8 cellular contexts compared by ENCODE assay signal in the genomic region with DNA sequence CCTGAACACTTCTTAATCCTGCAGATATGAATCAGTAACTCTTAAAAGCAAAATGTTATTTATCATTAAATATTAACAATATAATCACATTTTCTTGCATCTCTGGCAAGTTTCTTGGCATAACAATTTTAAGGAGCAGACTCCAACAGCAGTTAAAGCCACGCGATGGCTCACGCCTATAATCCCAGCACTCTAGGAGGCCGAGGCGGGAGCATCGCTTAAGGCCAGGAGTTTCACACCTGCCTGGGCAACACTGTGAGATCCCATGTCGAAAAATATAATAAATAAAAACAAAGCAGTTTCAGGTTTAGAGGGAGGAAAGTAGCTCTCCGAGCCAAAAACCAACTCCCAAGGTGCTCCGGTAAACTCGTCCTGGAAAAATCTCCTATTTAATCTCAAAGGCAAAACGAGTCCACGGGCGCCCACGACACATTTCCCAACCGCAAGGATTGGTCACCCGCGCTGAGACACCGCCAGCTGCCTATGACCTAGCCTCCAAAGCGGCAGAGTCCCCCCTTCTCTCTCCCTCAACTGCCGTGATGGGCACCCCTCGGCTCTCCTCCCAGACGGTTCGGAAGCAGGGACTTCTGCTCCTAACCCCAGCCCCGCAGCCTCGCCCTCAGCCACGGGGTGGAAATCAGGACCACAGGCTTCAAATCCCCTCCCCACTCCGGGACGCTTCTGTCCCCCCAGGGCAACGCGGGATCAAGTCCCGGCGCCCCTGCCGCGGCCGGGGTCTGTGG. TPM values are rescaled to one million over a fixed set of nuclear protein-coding genes. Genes with fewer than 3 reads are reported as not detected.
A peak's percentile ranks its signal among the peaks of the same experiment; 100 is the strongest.
DNase-seq lines count a peak whose midpoint lies in the region; ATAC-seq, FAIRE-seq and TF ChIP-seq lines count a peak whose summit lies in the region.
"Not testable (repeated sequence)": the region's sequence is repeated elsewhere in the genome, so short reads cannot be mapped to it uniquely, and the experiment has no call there.

No MANE protein-coding gene starts in this region.

- DNase-seq in NB4 (ENCODE audit: low read depth) (peak; percentile 52), kidney (peak; percentile 83)
- DNase-seq in activated CD8-positive, alpha-beta memory T cell treated with anti-CD3 and anti-CD28 coated beads for 24 hours = peak; percentile 66
- not testable (repeated sequence) for DNase-seq in progenitor cell of endocrine pancreas (ENCODE audit: low spot score, unreplicated experiment); upper lobe of right lung

- not testable (repeated sequence) for H3K27me3 Mint-ChIP-seq in progenitor cell of endocrine pancreas

- intact Hi-C loops in kidney (cut with DNase I); upper lobe of right lung (cut with DNase I): not testable (repeated sequence)

- not testable (repeated sequence) for H3K36me3 Mint-ChIP-seq in progenitor cell of endocrine pancreas (ENCODE audit: insufficient read depth)

- H3K9ac ChIP-seq in duodenal mucosa (ENCODE audit: low read depth in 1 of 2, low read length in 2 of 2) = peak overlapping the region; percentile 79 to 90
- H3K9ac ChIP-seq in kidney (ENCODE audit: low read length in 2 of 2) = peak overlapping the region; percentile 57 to 81

- H3K36me3 ChIP-seq in duodenal mucosa (ENCODE audit: control insufficient read depth in 1 of 2, insufficient read depth in 2 of 2, low read length in 2 of 2); kidney (ENCODE audit: control insufficient read depth in 1 of 2, insufficient read depth in 2 of 2, low read length in 2 of 2); upper lobe of right lung: not testable (repeated sequence)

- H3K27me3 ChIP-seq in duodenal mucosa (ENCODE audit: control insufficient read depth in 1 of 2, insufficient read depth in 2 of 2, low read length in 2 of 2); upper lobe of right lung: not testable (repeated sequence)

- not testable (repeated sequence) for TF ChIP-seq POLR2A in NB4 (IDR thresholded peaks at IDR 0.05; ENCODE audit: extremely low read depth, insufficient read length)

- peak overlapping the region; percentile 95 for H3K27ac ChIP-seq in duodenal mucosa (ENCODE audit: low read depth, low read length)
- H3K27ac ChIP-seq in kidney (ENCODE audit: low read depth in 2 of 2, low read length in 2 of 2) = peak overlapping the region; percentile 96 to 97
- H3K27ac ChIP-seq in upper lobe of right lung = peak overlapping the region; percentile 93

- peak overlapping the region; percentile 92 for H3K27ac Mint-ChIP-seq in progenitor cell of endocrine pancreas

- peak overlapping the region; percentile 96 for H3K4me3 ChIP-seq in GM08714 (ENCODE audit: low read length)
- H3K4me3 ChIP-seq in NB4 (ENCODE audit: low read depth, low read length) = peak overlapping the region; percentile 79
- H3K4me3 ChIP-seq in duodenal mucosa (ENCODE audit: low read depth in 1 of 2, low read length in 2 of 2) = peak overlapping the region; percentile 72 to 94
- H3K4me3 ChIP-seq in kidney (ENCODE audit: low read length in 2 of 2) = peak overlapping the region; percentile 62 to 79
- H3K4me3 ChIP-seq in upper lobe of right lung = peak overlapping the region; percentile 93

- peaks cover 24% of the 10 kb centered on the region for H3K4me1 Mint-ChIP-seq in progenitor cell of endocrine pancreas (ENCODE audit: low read depth)

- ATAC-seq in HG02763 (IDR thresholded peaks at IDR 0.05; ENCODE audit: unreplicated experiment) (peak; percentile 7), upper lobe of right lung (peak; percentile 38)

- TF ChIP-seq CTCF in NB4 (IDR thresholded peaks at IDR 0.05; ENCODE audit: low read depth, low read length); kidney (IDR thresholded peaks at IDR 0.05; ENCODE audit: borderline replicate concordance, extremely low read depth, insufficient read depth); progenitor cell of endocrine pancreas (IDR thresholded peaks at IDR 0.05; ENCODE audit: unreplicated experiment); upper lobe of right lung (IDR thresholded peaks at IDR 0.05): not testable (repeated sequence)

- peak overlapping the region; percentile 94 for H3K4me3 Mint-ChIP-seq in progenitor cell of endocrine pancreas (ENCODE audit: low read depth)

- H3K9me3 Mint-ChIP-seq in progenitor cell of endocrine pancreas (ENCODE audit: low read depth) = not testable (repeated sequence)

- not testable (repeated sequence) for H3K9me3 ChIP-seq in duodenal mucosa (ENCODE audit: control insufficient read depth in 1 of 2, low read length in 2 of 2); kidney (ENCODE audit: control insufficient read depth in 1 of 2, low read length in 2 of 2); upper lobe of right lung

- not testable (repeated sequence) for FAIRE-seq in kidney (lab: Jason Lieb, UNC)

- H3K4me1 ChIP-seq in duodenal mucosa (ENCODE audit: control insufficient read depth in 1 of 2, insufficient read depth in 2 of 2, low read length in 2 of 2) (peaks cover 9 to 21% of the 10 kb centered on the region in 2 donors), upper lobe of right lung (peaks cover 31% of the 10 kb centered on the region)
- not testable (repeated sequence) for H3K4me1 ChIP-seq in kidney (ENCODE audit: control insufficient read depth in 1 of 2, insufficient read depth in 1 of 2, low read depth in 1 of 2, low read length in 2 of 2)

RNA-seq across cellular contexts. Expression of gene KCTD7, which starts 37.5 kb away (rescaled TPM):
- total RNA-seq in kidney = 12.4 TPM
- 7.2 TPM for polyA plus RNA-seq in kidney (ENCODE audit: insufficient read depth, low read depth, low replicate concordance)
- total RNA-seq in progenitor cell of endocrine pancreas = 8.5 and 12.3 TPM in 2 replicates
- total RNA-seq in upper lobe of right lung = 12.5 TPM
